In the genomic region with DNA sequence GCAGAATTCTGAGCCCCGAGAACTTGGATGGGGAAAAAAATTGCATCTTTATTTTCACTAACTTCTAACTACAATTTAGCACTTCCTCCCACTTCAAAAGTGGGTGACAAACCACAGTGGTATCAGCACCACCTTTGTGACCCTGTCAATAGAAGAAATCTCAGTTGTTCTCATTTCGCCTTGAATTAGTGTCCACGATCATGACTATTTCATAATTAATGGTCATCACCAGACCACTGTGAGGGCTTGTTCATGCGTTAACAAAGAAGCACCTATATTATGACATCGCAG, we compare ENCODE assay signal across 24 cellular contexts.
"Had no signal": no experiment of that assay in that cellular context is flagged by ENCODE, and none has a peak within 500 bp of the region (broad histone marks: within the 10 kb centered on the region; RNA-seq: fewer than 3 reads in every experiment).

No MANE protein-coding gene starts in this region.

- H3K4me1 ChIP-seq: prostate gland had no signal

- H3K27ac Mint-ChIP-seq: activated CD4-positive, alpha-beta memory T cell treated with anti-CD3 and anti-CD28 coated beads, Interleukin-2, amount 10 ng/mL, durations not matched to agents 7 days and 5 days; activated T-helper 1 cell treated with anti-CD3 and anti-CD28 coated beads, Interleukin-12 subunit alpha, Interleukin-12 subunit beta, Interleukin-2, Interleukin-4 antibody, amounts not matched to agents 30 ng/mL and 10 ng/mL and 1 ng/mL, durations not matched to agents 14 hours and 24 hours and 36 hours; stimulated activated naive CD8-positive, alpha-beta T cell treated with anti-CD3 and anti-CD28 coated beads, Interleukin-15, Interleukin-2, amounts not matched to agents 100 ng/mL and 50 ng/mL, for 24 hours had no signal

- H3K4me3 ChIP-seq: ascending aorta, hepatocyte, left lung, lung, ovary, prostate gland, spleen, tibial artery had no signal

- H3K4me3 Mint-ChIP-seq: activated CD4-positive, alpha-beta memory T cell treated with anti-CD3 and anti-CD28 coated beads, Interleukin-2, amount 10 ng/mL, durations not matched to agents 7 days and 5 days; activated T-helper 1 cell treated with anti-CD3 and anti-CD28 coated beads, Interleukin-12 subunit alpha, Interleukin-12 subunit beta, Interleukin-2, Interleukin-4 antibody, amounts not matched to agents 30 ng/mL and 10 ng/mL and 1 ng/mL, durations not matched to agents 14 hours and 24 hours and 36 hours; stimulated activated naive CD8-positive, alpha-beta T cell treated with anti-CD3 and anti-CD28 coated beads, Interleukin-15, Interleukin-2, amounts not matched to agents 100 ng/mL and 50 ng/mL, for 24 hours had no signal

- H3K27me3 ChIP-seq: ascending aorta, hepatocyte, left lung, neutrophil, ovary, spleen, tibial artery had no signal

- H3K9me3 Mint-ChIP-seq: activated CD4-positive, alpha-beta memory T cell treated with anti-CD3 and anti-CD28 coated beads, Interleukin-2, amount 10 ng/mL, durations not matched to agents 7 days and 5 days; activated T-helper 1 cell treated with anti-CD3 and anti-CD28 coated beads, Interleukin-12 subunit alpha, Interleukin-12 subunit beta, Interleukin-2, Interleukin-4 antibody, amounts not matched to agents 30 ng/mL and 10 ng/mL and 1 ng/mL, durations not matched to agents 14 hours and 24 hours and 36 hours; stimulated activated naive CD8-positive, alpha-beta T cell treated with anti-CD3 and anti-CD28 coated beads, Interleukin-15, Interleukin-2, amounts not matched to agents 100 ng/mL and 50 ng/mL, for 24 hours had no signal

- ATAC-seq: esophagus mucosa; left lung; naive thymus-derived CD4-positive, alpha-beta T cell had no signal

- FAIRE-seq: colon, endothelial cell of umbilical vein had no signal

- H3K4me2 ChIP-seq: hepatocyte had no signal

- H3K36me3 Mint-ChIP-seq: naive thymus-derived CD4-positive, alpha-beta T cell had no signal

- H2AFZ ChIP-seq: hepatocyte had no signal

- H3K9me3 ChIP-seq: ascending aorta, left lung, neutrophil, ovary, prostate gland, spleen, tibial artery had no signal

- H3K27ac ChIP-seq: ascending aorta, left lung, neutrophil, ovary, prostate gland, spleen, tibial artery had no signal

- DNase-seq: activated CD4-positive, alpha-beta memory T cell treated with anti-CD3 and anti-CD28 coated beads, Interleukin-2, amount 10 ng/mL, durations not matched to agents 7 days and 5 days; activated CD4-positive, alpha-beta T cell treated with anti-CD3 and anti-CD28 coated beads for 4 hours; central memory CD4-positive, alpha-beta T cell; effector memory CD4-positive, alpha-beta T cell; foreskin melanocyte; glutamatergic neuron; kidney glomerular epithelial cell; left lung; ovary; spleen; stimulated activated CD4-positive, alpha-beta T cell treated with anti-CD3 and anti-CD28 coated beads, Interleukin-4, amount 100 ng/mL, for 1 hour; T-helper 9 cell; tibial artery had no signal

- H3K36me3 ChIP-seq: ascending aorta, left lung, neutrophil, ovary, prostate gland, spleen, tibial artery had no signal

- H3K79me2 ChIP-seq: hepatocyte had no signal
